In genomic region chr22:23716811-23717801, GRCh38 we compare ENCODE assay signal across 8 cellular contexts. TPM values are rescaled to one million over a fixed set of nuclear protein-coding genes. Genes with fewer than 3 reads are reported as not detected.
DNase-seq lines count a peak whose midpoint lies in the region; ATAC-seq and TF ChIP-seq lines count a peak whose summit lies in the region.

No MANE protein-coding gene starts in this region.

- H3K4me3 Mint-ChIP-seq in Calu3 (ENCODE audit: low read depth, unreplicated experiment) (peak overlapping the region; percentile 79), neural progenitor cell (peak overlapping the region; percentile 86)

- CTCF ChIA-PET in Calu3 (lab: Charles Lee) = interaction anchor here (1.0 kb wide), 1 partner anchor 133 kb away, joined by 3 read pairs; no protein-coding TSS in a partner anchor

- peak overlapping the region; percentile 48 for H3K27ac ChIP-seq in SJCRH30
- H3K27ac ChIP-seq in neural progenitor cell = no peak overlapping the region
- H3K27ac ChIP-seq in stomach = peak overlapping the region; percentile 66 to 89 (median 85)

- H3K4me1 ChIP-seq in SJCRH30 (no peaks in the 10 kb centered on the region), neural progenitor cell (no peaks in the 10 kb centered on the region), stomach (peaks cover 10 to 24% (median 22%) of the 10 kb centered on the region in 4 donors)

- peaks cover 17% of the 10 kb centered on the region for H3K79me2 ChIP-seq in neural progenitor cell (ENCODE audit: low read depth)

- H3K36me3 ChIP-seq in SJCRH30 (peaks cover 6% of the 10 kb centered on the region), neural progenitor cell (no peaks in the 10 kb centered on the region), stomach (peaks cover 8 to 30% (median 30%) of the 10 kb centered on the region in 4 donors)

- H3K27me3 Mint-ChIP-seq in Calu3 (ENCODE audit: unreplicated experiment) = no peaks in the 10 kb centered on the region
- H3K27me3 Mint-ChIP-seq in neural progenitor cell (ENCODE audit: insufficient read depth, low read depth) = peaks cover 2% of the 10 kb centered on the region

- peak; percentile 82 for DNase-seq in Calu3
- peak; percentile 71 for DNase-seq in M059J (ENCODE audit: low read depth)
- peak; percentile 86 to 91 for DNase-seq in SJCRH30
- peak; percentile 81 for DNase-seq in activated naive CD4-positive, alpha-beta T cell treated with Interleukin-2 at 50 U/mL for 16 hours
- DNase-seq in foreskin melanocyte = peak; percentile 75
- DNase-seq in neural progenitor cell (ENCODE audit: low spot score) = peak; percentile 96
- peak; percentile 87 for DNase-seq in stomach

- peak overlapping the region; percentile 75 for H3K27ac Mint-ChIP-seq in Calu3 (ENCODE audit: unreplicated experiment)
- H3K27ac Mint-ChIP-seq in neural progenitor cell = peak overlapping the region; percentile 81

- H3K9me3 ChIP-seq in SJCRH30 (replicated peaks) (no peaks in the 10 kb centered on the region), neural progenitor cell (ENCODE audit: low read depth) (no peaks in the 10 kb centered on the region), stomach (no peaks in the 10 kb centered on the region)

- BruUV-seq in Calu3 (replicated peaks; lab: Mats Ljungman, UMichigan) = TSS peak; percentile 27

- no peak for TF ChIP-seq EP300 in stomach (IDR thresholded peaks at IDR 0.05)

- H3K27me3 ChIP-seq in SJCRH30 (no peaks in the 10 kb centered on the region), neural progenitor cell (no peaks in the 10 kb centered on the region), stomach (no peaks in the 10 kb centered on the region)

- H3K9me3 Mint-ChIP-seq in Calu3 (ENCODE audit: low read depth, unreplicated experiment) (no peaks in the 10 kb centered on the region), neural progenitor cell (no peaks in the 10 kb centered on the region)

- no peaks in the 10 kb centered on the region for H4K20me1 ChIP-seq in neural progenitor cell (ENCODE audit: low read depth)

- H3K4me1 Mint-ChIP-seq in Calu3 (ENCODE audit: low read depth, unreplicated experiment) (peaks cover 12% of the 10 kb centered on the region), neural progenitor cell (peaks cover 4% of the 10 kb centered on the region)

- ATAC-seq in GM21576 (IDR thresholded peaks at IDR 0.05; ENCODE audit: unreplicated experiment) = peak; percentile 68

- 5 to 13% (median 5%) methylated on average over 38 to 84 of the region's 84 CpGs for WGBS in stomach, 5 donors

- peak overlapping the region; percentile 39 for H3K9ac ChIP-seq in neural progenitor cell

- TF ChIP-seq CTCF in Calu3 (IDR thresholded peaks at IDR 0.05; ENCODE audit: unreplicated experiment) (no peak), neural progenitor cell (IDR thresholded peaks at IDR 0.05) (no peak), stomach (IDR thresholded peaks at IDR 0.05) (no peak)

- intact Hi-C loops in Calu3 (cut with micrococcal nuclease; ENCODE audit: unreplicated experiment) (no loop called here), stomach (cut with DNase I; ENCODE audit: low total_unique reads) (no loop called here)

- peak in 1 of 4 donors; percentile 25 for TF ChIP-seq POLR2A in stomach (IDR thresholded peaks at IDR 0.05)

- no peaks in the 10 kb centered on the region for H3F3A ChIP-seq in neural progenitor cell (ENCODE audit: low read depth)

- peak overlapping the region; percentile 84 for H3K4me2 ChIP-seq in neural progenitor cell

- H2AFZ ChIP-seq in neural progenitor cell (replicated peaks) = peak overlapping the region; percentile 98

- H3K4me3 ChIP-seq in SJCRH30 (peak overlapping the region; percentile 70), neural progenitor cell (peak overlapping the region; percentile 81), stomach (peak overlapping the region; percentile 60 to 96 (median 84))

- H3K36me3 Mint-ChIP-seq in Calu3 (ENCODE audit: insufficient read depth, unreplicated experiment) = peaks cover 17% of the 10 kb centered on the region
- H3K36me3 Mint-ChIP-seq in neural progenitor cell = peaks cover 8% of the 10 kb centered on the region

RNA-seq across cellular contexts. Expression of gene RGL4, which starts 26.3 kb away (rescaled TPM):
- total RNA-seq in Calu3 (2022) (not detected in 2 replicates), neural progenitor cell (ENCODE audit: low replicate concordance) (not detected in 2 replicates), stomach (1 to 10 TPM in 2 of 5 donors, not detected in 3; 2.9 to 5.9 TPM)
- not detected in 2 replicates for total RNA-seq in M059J (2014; rRNA removed; shearing (Covaris generic))
- total RNA-seq in SJCRH30 (2014; rRNA removed; shearing (Covaris generic)) = 0.03 TPM in 1 of 2 replicates, not detected in the other
- polyA plus RNA-seq in stomach = 1 to 10 TPM in 1 of 3 donors, under 1 TPM in 1, not detected in 1; 0.65 to 2.9 TPM

RNA-seq across cellular contexts. Expression of gene ZNF70, which starts 33.8 kb away (rescaled TPM):
- total RNA-seq in Calu3 (2022) (6.5 and 6.6 TPM in 2 replicates), neural progenitor cell (ENCODE audit: low replicate concordance) (3.9 and 4.6 TPM in 2 replicates), stomach (1 to 10 TPM in 4 of 5 donors, under 1 TPM in 1; 0.87 to 9.4 (median 4.5) TPM)
- total RNA-seq in M059J (2014; rRNA removed; shearing (Covaris generic)) = 2.6 and 2.7 TPM in 2 replicates
- total RNA-seq in SJCRH30 (2014; rRNA removed; shearing (Covaris generic)) = 6.1 and 7.1 TPM in 2 replicates
- under 1 TPM; 0.58 to 0.68 (median 0.61) TPM for polyA plus RNA-seq in stomach

RNA-seq across cellular contexts. Expression of gene VPREB3, which starts 37.1 kb away (rescaled TPM):
- total RNA-seq in Calu3 (2022) (0.86 TPM in 1 of 2 replicates, not detected in the other), neural progenitor cell (ENCODE audit: low replicate concordance) (not detected in 2 replicates), stomach (not detected)
- total RNA-seq in M059J (2014; rRNA removed; shearing (Covaris generic)) = not detected in 2 replicates
- 0.28 TPM in 1 of 2 replicates, not detected in the other for total RNA-seq in SJCRH30 (2014; rRNA removed; shearing (Covaris generic))
- polyA plus RNA-seq in stomach = 1 to 10 TPM; 1.1 to 8.7 (median 7.8) TPM

RNA-seq across cellular contexts. Expression of gene C22orf15, which starts 45.7 kb away (rescaled TPM):
- total RNA-seq in Calu3 (2022) = not detected in 2 replicates
- not detected in 2 replicates for total RNA-seq in M059J (2014; rRNA removed; shearing (Covaris generic))
- total RNA-seq in SJCRH30 (2014; rRNA removed; shearing (Covaris generic)) = not detected in 2 replicates
- total RNA-seq in neural progenitor cell (ENCODE audit: low replicate concordance) = 0.56 and 3.0 TPM in 2 replicates
- total RNA-seq in stomach = not detected
- polyA plus RNA-seq in stomach = under 1 TPM in 1 of 3 donors, not detected in 2; 0.05 TPM

RNA-seq across cellular contexts. Expression of gene CHCHD10, which starts 50.7 kb away (rescaled TPM):
- total RNA-seq in Calu3 (2022) (155 and 181 TPM in 2 replicates), neural progenitor cell (ENCODE audit: low replicate concordance) (0.53 and 9.1 TPM in 2 replicates), stomach (100 to 1,000 TPM in 1 of 5 donors, 10 to 100 TPM in 2, 1 to 10 TPM in 2; 5.8 to 589 (median 43.2) TPM)
- 1.9 and 2.8 TPM in 2 replicates for total RNA-seq in M059J (2014; rRNA removed; shearing (Covaris generic))
- 10.9 and 14.1 TPM in 2 replicates for total RNA-seq in SJCRH30 (2014; rRNA removed; shearing (Covaris generic))
- polyA plus RNA-seq in stomach = 100 to 1,000 TPM; 159 to 204 (median 168) TPM
